15 cellular contexts compared by ENCODE assay signal in genomic region chr10:5512881-5513698, GRCh38. TPM values are rescaled to one million over a fixed set of nuclear protein-coding genes. Genes with fewer than 3 reads are reported as not detected.
A peak's percentile ranks its signal among the peaks of the same experiment; 100 is the strongest.
DNase-seq lines count a peak whose midpoint lies in the region; TF ChIP-seq lines count a peak whose summit lies in the region.
"Had no signal": no experiment of that assay in that cellular context is flagged by ENCODE, and none has a peak within 500 bp of the region (broad histone marks: within the 10 kb centered on the region; RNA-seq: fewer than 3 reads in every experiment).

No MANE protein-coding gene starts in this region.

- H3K9me3 ChIP-seq in osteoblast (ENCODE audit: low read depth, low read length): no peaks in the 10 kb centered on the region
- H3K9me3 ChIP-seq in esophagus squamous epithelium: no peaks in the 10 kb centered on the region
- H3K9me3 ChIP-seq: ascending aorta, SK-N-SH had no signal

- no peak overlapping the region for H3K4me2 ChIP-seq in osteoblast (ENCODE audit: insufficient read depth, low read length)
- H3K4me2 ChIP-seq: SK-N-SH had no signal

- H3K4me3 ChIP-seq in osteoblast (ENCODE audit: insufficient read depth, low read length): no peak overlapping the region
- H3K4me3 ChIP-seq in esophagus squamous epithelium: no peak overlapping the region
- H3K4me3 ChIP-seq: ascending aorta had no signal

- no peak for TF ChIP-seq CTCF in osteoblast (IDR thresholded peaks at IDR 0.05; ENCODE audit: extremely low read depth, low read depth, low read length)
- no peak for TF ChIP-seq CTCF in esophagus squamous epithelium (IDR thresholded peaks at IDR 0.05)

- no peaks in the 10 kb centered on the region for H3K36me3 ChIP-seq in osteoblast (ENCODE audit: insufficient read depth, low read length)
- H3K36me3 ChIP-seq in esophagus squamous epithelium: no peaks in the 10 kb centered on the region
- H3K36me3 ChIP-seq: ascending aorta had no signal

- peaks cover 8% of the 10 kb centered on the region for H3K27me3 ChIP-seq in osteoblast (ENCODE audit: insufficient read depth, low read length)
- H3K27me3 ChIP-seq in esophagus squamous epithelium: no peaks in the 10 kb centered on the region
- H3K27me3 ChIP-seq: ascending aorta had no signal

- TF ChIP-seq POLR2A in esophagus squamous epithelium (IDR thresholded peaks at IDR 0.05): no peak

- no peaks in the 10 kb centered on the region for H3K79me2 ChIP-seq in osteoblast (ENCODE audit: insufficient read depth, low read length)

- H2AFZ ChIP-seq in osteoblast (ENCODE audit: low read length): no peak overlapping the region

- intact Hi-C loops in esophagus squamous epithelium (cut with DNase I): no loop called here

- no peaks in the 10 kb centered on the region for H3K4me1 ChIP-seq in osteoblast (ENCODE audit: insufficient read depth, low read length)
- peaks cover 9 to 65% (median 19%) of the 10 kb centered on the region in 3 donors for H3K4me1 ChIP-seq in esophagus squamous epithelium
- H3K4me1 ChIP-seq: ascending aorta had no signal

- DNase-seq in stimulated activated CD4-positive, alpha-beta T cell treated with anti-CD3 and anti-CD28 coated beads, Interleukin-12 subunit alpha, Interleukin-12 subunit beta, amount 100 ng/mL, for 48 hours (ENCODE audit: low read depth in 2 of 3, low spot score in 1 of 3): peak; percentile 8 to 13 (median 8)
- DNase-seq in stimulated activated CD4-positive, alpha-beta T cell treated with anti-CD3 and anti-CD28 coated beads, Interleukin-2, amount 100 ng/mL, for 48 hours: no peak
- peak; percentile 9 for DNase-seq in amniotic epithelial cell (ENCODE audit: low read depth)
- DNase-seq in osteoblast (ENCODE audit: insufficient read length, low spot score, missing footprints): peak; percentile 63
- no peak for DNase-seq in NCI-H2196 (lab: John Stamatoyannopoulos, UW; ENCODE audit: unreplicated experiment)
- DNase-seq in DMS 273 (lab: John Stamatoyannopoulos, UW; ENCODE audit: unreplicated experiment): no peak
- no peak for DNase-seq in activated gamma-delta T cell (lab: John Stamatoyannopoulos, UW)
- DNase-seq in esophagus squamous epithelium (lab: John Stamatoyannopoulos, UW): no peak
- DNase-seq: left colon, NCI-H2227 treated with DMSO at 0.1 percent for 48 hours, SK-N-SH had no signal

- H4K20me1 ChIP-seq in osteoblast (ENCODE audit: insufficient read depth, low read length): no peaks in the 10 kb centered on the region

- H3K27ac ChIP-seq in osteoblast (ENCODE audit: low read depth, low read length) (no peak overlapping the region), esophagus squamous epithelium (no peak overlapping the region)
- H3K27ac ChIP-seq: ascending aorta had no signal

- WGBS in esophagus squamous epithelium, 2 donors: 53 to 70% methylated on average over 13 to 17 of the region's 17 CpGs

RNA-seq across cellular contexts. Expression of gene CALML3, which starts 11.7 kb away (rescaled TPM):
- total RNA-seq in osteoblast: not detected in 2 replicates
- total RNA-seq in esophagus squamous epithelium: 100 to 1,000 TPM; 196 to 799 (median 315) TPM
- total RNA-seq: ascending aorta, H1, HepG2, pulmonary artery endothelial cell had no signal

RNA-seq across cellular contexts. Expression of gene CALML5, which starts 13.7 kb away (rescaled TPM):
- total RNA-seq in osteoblast: not detected in 2 replicates
- 100 to 1,000 TPM in 1 of 4 donors, 10 to 100 TPM in 3; 14.5 to 148 (median 22.6) TPM for total RNA-seq in esophagus squamous epithelium
- total RNA-seq: ascending aorta, H1, HepG2, left colon, pulmonary artery endothelial cell had no signal

Comparison
In these comparisons a context has a peak if more than half of its experiments do, and no peak if none do; other contexts are left out.
1. DNase-seq: peak in stimulated activated CD4-positive, alpha-beta T cell treated with anti-CD3 and anti-CD28 coated beads, Interleukin-12 subunit alpha, Interleukin-12 subunit beta, amount 100 ng/mL, for 48 hours (3 of 3), amniotic epithelial cell (single experiment) and osteoblast (single experiment); none in stimulated activated CD4-positive, alpha-beta T cell treated with anti-CD3 and anti-CD28 coated beads, Interleukin-2, amount 100 ng/mL, for 48 hours (0 of 2), NCI-H2196 (single experiment), DMS 273 (single experiment), activated gamma-delta T cell (single experiment) and esophagus squamous epithelium (single experiment).
2. RNA of gene CALML3, which starts 11.7 kb away (total RNA-seq): 196 to 799 TPM in esophagus squamous epithelium; not detected in osteoblast; every median in the first group is over 100 times any median in the second.
3. RNA of gene CALML5, which starts 13.7 kb away (total RNA-seq): 14.5 to 148 TPM in esophagus squamous epithelium; not detected in osteoblast; every median in the first group is over 10 times any median in the second.